ENCODE assay signal across 13 cellular contexts in the genomic region with DNA sequence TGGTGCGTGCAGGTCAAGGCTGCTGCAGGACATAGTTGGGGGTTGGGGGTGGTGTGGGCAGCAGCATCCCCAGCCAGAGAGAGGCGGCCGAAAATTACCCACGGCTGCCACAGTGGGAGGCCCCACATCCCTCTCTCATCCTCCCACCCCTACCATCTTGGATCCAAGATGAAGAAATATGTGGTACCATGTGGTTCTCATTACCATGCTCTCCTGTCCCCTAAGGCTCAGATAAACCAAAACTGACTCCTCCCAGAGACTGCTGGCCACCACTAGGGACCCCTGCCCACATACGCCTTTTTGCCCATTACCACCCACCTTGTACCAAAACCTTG.
DNase-seq lines count a peak whose midpoint lies in the region; ATAC-seq and TF ChIP-seq lines count a peak whose summit lies in the region.
"Had no signal": no experiment of that assay in that cellular context is flagged by ENCODE, and none has a peak within 500 bp of the region (broad histone marks: within the 10 kb centered on the region; RNA-seq: fewer than 3 reads in every experiment).

No MANE protein-coding gene starts in this region.

- H3K4me1 Mint-ChIP-seq in T-helper 17 cell, result peaks cover 7% of the 10 kb centered on the region

- intact Hi-C loops in sciatic nerve (cut with DNase I), result no loop called here

- H3K79me2 ChIP-seq in ACC112 (ENCODE audit: control insufficient read depth, insufficient read depth, low read length, unreplicated experiment), result no peaks in the 10 kb centered on the region

- H3K27ac Mint-ChIP-seq in T-helper 17 cell, result peak overlapping the region; percentile 2

- no peak overlapping the region for H3K4me3 Mint-ChIP-seq in T-helper 17 cell

- peaks cover 2% of the 10 kb centered on the region for H3K36me3 Mint-ChIP-seq in T-helper 17 cell (ENCODE audit: low read depth)

- peaks cover 3% of the 10 kb centered on the region; the same call in 1 of the 2 replicates for H3K36me3 ChIP-seq in ACC112 (ENCODE audit: insufficient read depth, low read length)

- peaks cover 87% of the 10 kb centered on the region for H3K4me1 ChIP-seq in ACC112 (ENCODE audit: control insufficient read depth, insufficient read depth, low read length, unreplicated experiment)

- no peaks in the 10 kb centered on the region for H3K9me3 ChIP-seq in T-helper 17 cell (ENCODE audit: control insufficient read depth, low read length, poor library complexity, severe bottlenecking)

- no peak for TF ChIP-seq CTCF in fibroblast of the aortic adventitia (IDR thresholded peaks at IDR 0.05; ENCODE audit: insufficient read depth, low read length)

- H3K27ac ChIP-seq in ACC112 (ENCODE audit: low read depth, low read length), result peak overlapping the region; percentile 86
- H3K27ac ChIP-seq: C4-2B had no signal

- no peak overlapping the region for H2AFZ ChIP-seq in ACC112 (ENCODE audit: low read length, unreplicated experiment)

- H3K27me3 ChIP-seq in ACC112 (ENCODE audit: insufficient read depth, low read length), result no peaks in the 10 kb centered on the region

- H3K4me3 ChIP-seq in ACC112 (ENCODE audit: low read depth, low read length) (peak overlapping the region; percentile 12), fibroblast of the aortic adventitia (ENCODE audit: low read depth, low read length) (no peak overlapping the region)

- DNase-seq in T-helper 17 cell (no peak), fibroblast of the aortic adventitia (ENCODE audit: low read depth) (peak; percentile 65), sciatic nerve (ENCODE audit: low spot score) (no peak), OCI-M1 (lab: John Stamatoyannopoulos, UW) (no peak), hepatic stellate cell (ENCODE audit: low spot score) (no peak)
- DNase-seq: activated T-cell treated with anti-CD3 and anti-CD28 coated beads for 4 hours; NCI-H187 treated with DMSO at 0.1 percent for 48 hours; stimulated activated CD4-positive, alpha-beta T cell treated with anti-CD3 and anti-CD28 coated beads, Interleukin-12 subunit alpha, Interleukin-12 subunit beta, amount 100 ng/mL, for 4 hours; stimulated activated CD8-positive, alpha-beta memory T cell treated with anti-CD3 and anti-CD28 coated beads, Interleukin-4, amount 100 ng/mL, for 48 hours had no signal

- H3K27me3 Mint-ChIP-seq in T-helper 17 cell, result no peaks in the 10 kb centered on the region

- ATAC-seq in T-helper 17 cell, result no peak
- peak; percentile 32 for ATAC-seq in sciatic nerve
- no peak for ATAC-seq in GM21576 (IDR thresholded peaks at IDR 0.05; ENCODE audit: unreplicated experiment)
- ATAC-seq in HG03095 (IDR thresholded peaks at IDR 0.05; ENCODE audit: unreplicated experiment), result no peak
